Comparison of ENCODE assay signal across 8 cellular contexts in the genomic region with DNA sequence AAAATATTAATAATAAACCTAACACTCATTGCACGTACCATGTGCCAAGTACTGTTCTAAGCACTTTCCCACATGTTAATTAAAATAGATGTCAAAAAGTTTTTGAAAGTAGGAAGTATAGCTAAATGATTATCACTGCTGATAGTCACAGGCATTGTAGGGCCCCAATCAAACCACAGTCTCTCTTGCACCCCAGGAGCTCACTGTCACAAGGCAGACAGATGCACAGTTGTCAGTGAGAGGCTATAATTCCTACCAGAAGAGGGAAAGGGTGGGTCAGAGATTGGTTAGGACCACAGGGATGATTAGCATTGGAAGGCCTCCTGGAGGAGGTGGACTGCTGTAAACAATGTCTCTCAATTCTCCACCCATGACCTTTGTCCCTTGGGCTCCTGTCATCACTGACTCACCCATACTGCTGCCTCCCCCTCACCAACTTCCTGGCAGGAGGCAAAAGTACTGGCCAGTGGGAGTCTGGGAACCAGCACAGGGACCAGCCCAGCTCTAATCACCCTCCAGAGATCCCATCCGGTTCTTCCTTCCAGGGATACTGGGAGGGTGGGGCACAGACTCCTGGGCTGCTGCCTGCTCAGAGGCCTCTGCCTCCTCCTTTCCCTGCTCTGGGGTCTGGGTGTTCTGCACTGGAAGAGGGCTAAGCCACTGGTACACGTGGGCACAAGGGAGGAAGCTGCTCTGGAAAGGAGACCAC. TPM values are rescaled to one million over a fixed set of nuclear protein-coding genes. Genes with fewer than 3 reads are reported as not detected.
DNase-seq lines count a peak whose midpoint lies in the region; ATAC-seq, FAIRE-seq and TF ChIP-seq lines count a peak whose summit lies in the region.

No MANE protein-coding gene starts in this region.

- H3K4me1 Mint-ChIP-seq in Calu3 (ENCODE audit: low read depth, unreplicated experiment): peaks cover 62% of the 10 kb centered on the region
- H3K4me1 Mint-ChIP-seq in activated T-cell treated with anti-CD3 and anti-CD28 coated beads, Interleukin-2, amount 50 U/mL, for 72 hours (ENCODE audit: low read depth): peaks cover 48% of the 10 kb centered on the region
- H3K4me1 Mint-ChIP-seq in progenitor cell of endocrine pancreas (ENCODE audit: low read depth): peaks cover 22% of the 10 kb centered on the region

- TF ChIP-seq CTCF in Calu3 (IDR thresholded peaks at IDR 0.05; ENCODE audit: unreplicated experiment) (no peak), progenitor cell of endocrine pancreas (IDR thresholded peaks at IDR 0.05; ENCODE audit: unreplicated experiment) (no peak)

- peak in 1 of 2 donors; percentile 12 for ATAC-seq in activated T-cell treated with anti-CD3 and anti-CD28 coated beads, Interleukin-2, amount 50 U/mL, for 72 hours (replicated peaks in 1 of 2)
- ATAC-seq in HG02973 (IDR thresholded peaks at IDR 0.05; ENCODE audit: unreplicated experiment): no peak

- H3K4me3 Mint-ChIP-seq in Calu3 (ENCODE audit: low read depth, unreplicated experiment) (peak overlapping the region; percentile 87), progenitor cell of endocrine pancreas (ENCODE audit: low read depth) (peak overlapping the region; percentile 90)
- H3K4me3 Mint-ChIP-seq in activated T-cell treated with anti-CD3 and anti-CD28 coated beads, Interleukin-2, amount 50 U/mL, for 72 hours: peak overlapping the region; percentile 94 to 95

- intact Hi-C loops in Calu3 (cut with micrococcal nuclease; ENCODE audit: unreplicated experiment): loop anchor here (1.0 to 10.0 kb wide), 3 partner anchors 20 to 150 kb away; partner anchors contain the start of genes CDK2AP2, PITPNM1 and RAD9A

- CTCF ChIA-PET in Calu3 (lab: Charles Lee): interaction anchor here (0.6 to 3.6 kb wide), 10 partner anchors 8 to 151 kb away, joined by 3 to 32 read pairs (median 8); partner anchors contain the start of genes PITPNM1, PPP1CA and RAD9A

- H3K27ac Mint-ChIP-seq in Calu3 (ENCODE audit: unreplicated experiment) (peak overlapping the region; percentile 89), progenitor cell of endocrine pancreas (peak overlapping the region; percentile 94)
- H3K27ac Mint-ChIP-seq in activated T-cell treated with anti-CD3 and anti-CD28 coated beads, Interleukin-2, amount 50 U/mL, for 72 hours: peak overlapping the region; percentile 85

- FAIRE-seq in HTR-8/SVneo (lab: Jason Lieb, UNC): peak; percentile 76

- DNase-seq in Calu3 (peak; percentile 87), HTR-8/SVneo (ENCODE audit: insufficient read length, low spot score) (peak; percentile 95), glomerular visceral epithelial cell (ENCODE audit: extremely low spot score) (peak; percentile 86), progenitor cell of endocrine pancreas (ENCODE audit: low spot score, unreplicated experiment) (no peak), NCI-H2029 (lab: John Stamatoyannopoulos, UW) (no peak), NCI-H187 (lab: John Stamatoyannopoulos, UW) (no peak)
- DNase-seq in activated T-cell treated with anti-CD3 and anti-CD28 coated beads, Interleukin-2, amount 50 U/mL, for 72 hours: peak; percentile 38 to 39

- H3K9me3 Mint-ChIP-seq in Calu3 (ENCODE audit: low read depth, unreplicated experiment) (no peaks in the 10 kb centered on the region), progenitor cell of endocrine pancreas (ENCODE audit: low read depth) (no peaks in the 10 kb centered on the region)
- no peaks in the 10 kb centered on the region for H3K9me3 Mint-ChIP-seq in activated T-cell treated with anti-CD3 and anti-CD28 coated beads, Interleukin-2, amount 50 U/mL, for 72 hours

- H3K27me3 Mint-ChIP-seq in Calu3 (ENCODE audit: unreplicated experiment) (no peaks in the 10 kb centered on the region), progenitor cell of endocrine pancreas (peaks cover 4% of the 10 kb centered on the region)
- no peaks in the 10 kb centered on the region for H3K27me3 Mint-ChIP-seq in activated T-cell treated with anti-CD3 and anti-CD28 coated beads, Interleukin-2, amount 50 U/mL, for 72 hours (ENCODE audit: low read depth)

- BruUV-seq in Calu3 (replicated peaks; lab: Mats Ljungman, UMichigan): no TSS peak

- H3K36me3 Mint-ChIP-seq in Calu3 (ENCODE audit: insufficient read depth, unreplicated experiment): peaks cover 50% of the 10 kb centered on the region
- H3K36me3 Mint-ChIP-seq in activated T-cell treated with anti-CD3 and anti-CD28 coated beads, Interleukin-2, amount 50 U/mL, for 72 hours (ENCODE audit: insufficient read depth in 2 of 2): peaks cover 0 to 1% of the 10 kb centered on the region in 2 donors
- no peaks in the 10 kb centered on the region for H3K36me3 Mint-ChIP-seq in progenitor cell of endocrine pancreas (ENCODE audit: insufficient read depth)

RNA-seq across cellular contexts. Expression of gene POLD4, which starts 1.1 kb away (rescaled TPM):
- 95.1 and 119 TPM in 2 replicates for total RNA-seq in Calu3 (2022)
- total RNA-seq in activated T-cell treated with anti-CD3 and anti-CD28 coated beads, Interleukin-2, amount 50 U/mL, for 72 hours: 10 to 100 TPM; 68.5 to 74.1 TPM
- 19.8 and 21.1 TPM in 2 replicates for total RNA-seq in progenitor cell of endocrine pancreas

RNA-seq across cellular contexts. Expression of gene CLCF1, which starts 18.9 kb away (rescaled TPM):
- total RNA-seq in Calu3 (2022) (7.1 and 7.5 TPM in 2 replicates), progenitor cell of endocrine pancreas (5.4 and 6.9 TPM in 2 replicates)
- under 1 TPM; 0.22 to 0.93 TPM for total RNA-seq in activated T-cell treated with anti-CD3 and anti-CD28 coated beads, Interleukin-2, amount 50 U/mL, for 72 hours

RNA-seq across cellular contexts. Expression of gene RAD9A, which starts 37.3 kb away (rescaled TPM):
- 26.9 and 38.6 TPM in 2 replicates for total RNA-seq in Calu3 (2022)
- total RNA-seq in activated T-cell treated with anti-CD3 and anti-CD28 coated beads, Interleukin-2, amount 50 U/mL, for 72 hours: 10 to 100 TPM; 36.7 to 41.2 TPM
- total RNA-seq in progenitor cell of endocrine pancreas: 39.0 and 49.1 TPM in 2 replicates

RNA-seq across cellular contexts. Expression of gene PPP1CA, which starts 47.2 kb away (rescaled TPM):
- total RNA-seq in Calu3 (2022): 179 and 180 TPM in 2 replicates
- total RNA-seq in activated T-cell treated with anti-CD3 and anti-CD28 coated beads, Interleukin-2, amount 50 U/mL, for 72 hours: 100 to 1,000 TPM; 211 to 244 TPM
- total RNA-seq in progenitor cell of endocrine pancreas: 140 and 145 TPM in 2 replicates

RNA-seq across cellular contexts. Expression of gene TBC1D10C, which starts 49.4 kb away (rescaled TPM):
- total RNA-seq in Calu3 (2022) (not detected in 2 replicates), progenitor cell of endocrine pancreas (0.24 TPM in 1 of 2 replicates, not detected in the other)
- 100 to 1,000 TPM in 1 of 2 donors, 10 to 100 TPM in 1; 93.3 to 120 TPM for total RNA-seq in activated T-cell treated with anti-CD3 and anti-CD28 coated beads, Interleukin-2, amount 50 U/mL, for 72 hours

Comparison
In these comparisons a context has a peak if more than half of its experiments do, and no peak if none do; other contexts are left out.
1. DNase-seq: peak in Calu3 (single experiment), HTR-8/SVneo (single experiment), activated T-cell treated with anti-CD3 and anti-CD28 coated beads, Interleukin-2, amount 50 U/mL, for 72 hours (2 of 2) and glomerular visceral epithelial cell (single experiment); none in progenitor cell of endocrine pancreas (single experiment), NCI-H2029 (single experiment) and NCI-H187 (0 of 2).
2. Peak in every context shown above with its lines, with median percentiles within 50 percentile points of each other: H3K27ac Mint-ChIP-seq and H3K4me3 Mint-ChIP-seq.